Comparison of ENCODE assay signal across 15 cellular contexts in genomic region chrX:112947981-112948380, GRCh38.
A peak's percentile ranks its signal among the peaks of the same experiment; 100 is the strongest.
DNase-seq lines count a peak whose midpoint lies in the region; ATAC-seq and TF ChIP-seq lines count a peak whose summit lies in the region.
"Had no signal": no experiment of that assay in that cellular context is flagged by ENCODE, and none has a peak within 500 bp of the region (broad histone marks: within the 10 kb centered on the region; RNA-seq: fewer than 3 reads in every experiment).

No MANE protein-coding gene starts in this region.

- 0 out of 2 replicates have a peak, but pooled peaks cover 6% of the 10 kb centered on the region for H3K9me2 ChIP-seq in PC-9 (ENCODE audit: insufficient read depth)

- H3K27ac Mint-ChIP-seq in nephron progenitor cell, result peak overlapping the region; percentile 83
- H3K27ac Mint-ChIP-seq: CD8-positive, alpha-beta T cell had no signal

- peak in 1 of 2 experiments; percentile 57 for DNase-seq in PC-9
- peak; percentile 5 for DNase-seq in astrocyte of the hippocampus (ENCODE audit: low read depth, low spot score)
- DNase-seq in nephron progenitor cell, result no peak
- no peak for DNase-seq in NCI-H1417 treated with DMSO at 0.1 percent for 48 hours (lab: John Stamatoyannopoulos, UW)
- DNase-seq in NCI-H187 treated with DMSO at 0.1 percent for 48 hours (lab: John Stamatoyannopoulos, UW), result no peak
- no peak for DNase-seq in AML-193 (lab: John Stamatoyannopoulos, UW)
- DNase-seq: CD8-positive, alpha-beta T cell; COR-L47; DND-41; GDM1; HCEC 1CT had no signal

- no peak overlapping the region for H3K4me3 Mint-ChIP-seq in nephron progenitor cell
- H3K4me3 Mint-ChIP-seq: CD14-positive monocyte; CD8-positive, alpha-beta T cell had no signal

- BruUV-seq in PC-9 (replicated peaks; lab: Mats Ljungman, UMichigan), result no TSS peak

- no peaks in the 10 kb centered on the region for H3K9me3 Mint-ChIP-seq in nephron progenitor cell
- H3K9me3 Mint-ChIP-seq: CD8-positive, alpha-beta T cell had no signal

- H4K20me1 ChIP-seq in PC-9 (ENCODE audit: insufficient read depth), result no peaks in the 10 kb centered on the region

- no peak overlapping the region for H2AFZ ChIP-seq in PC-9

- H3K36me3 Mint-ChIP-seq in nephron progenitor cell (ENCODE audit: low read depth), result no peaks in the 10 kb centered on the region
- H3K36me3 Mint-ChIP-seq: CD14-positive monocyte; CD8-positive, alpha-beta T cell had no signal

- POLR2A ChIA-PET in PC-9 (lab: Charles Lee; ENCODE audit: unreplicated experiment), result no interaction called here

- H3K27me3 Mint-ChIP-seq in nephron progenitor cell (ENCODE audit: low read depth, poor library complexity), result no peaks in the 10 kb centered on the region

- no peaks in the 10 kb centered on the region for H3K79me2 ChIP-seq in PC-9 (ENCODE audit: low read depth)

- 0 out of 2 replicates have a peak overlapping the region, but pooled peaks have one; percentile 10 for H3K4me2 ChIP-seq in PC-9
- H3K4me2 ChIP-seq: A549 had no signal

- peaks cover 61% of the 10 kb centered on the region for H3K4me1 Mint-ChIP-seq in nephron progenitor cell
- H3K4me1 Mint-ChIP-seq: CD14-positive monocyte had no signal

- TF ChIP-seq CTCF in PC-9 (conservative IDR thresholded peaks at IDR 0.05) (no peak), nephron progenitor cell (IDR thresholded peaks at IDR 0.05) (no peak)

- H3K36me3 ChIP-seq in PC-9 (ENCODE audit: low read depth), result no peaks in the 10 kb centered on the region

- H3K4me3 ChIP-seq in PC-9, result no peak overlapping the region
- H3K4me3 ChIP-seq: A549 had no signal

- no peaks in the 10 kb centered on the region for H3K27me3 ChIP-seq in PC-9 (ENCODE audit: insufficient read depth, low read depth)

- intact Hi-C loops in PC-9 (cut with micrococcal nuclease; ENCODE audit: unreplicated experiment), result loop anchor here (2.0 to 10.0 kb wide), 2 partner anchors 19 to 303 kb away; no protein-coding TSS in a partner anchor

- H3K27ac ChIP-seq in PC-9, result peak overlapping the region; percentile 36
- H3K27ac ChIP-seq: A549 had no signal

- H3F3A ChIP-seq in PC-9 (ENCODE audit: insufficient read depth, low read depth), result no peaks in the 10 kb centered on the region

- ATAC-seq in GM18520 (IDR thresholded peaks at IDR 0.05; ENCODE audit: unreplicated experiment), result no peak
- ATAC-seq: A549; CD8-positive, alpha-beta T cell; HepG2 had no signal

- CTCF ChIA-PET in PC-9 (lab: Charles Lee), result no interaction called here

- no peaks in the 10 kb centered on the region for H3K9me3 ChIP-seq in PC-9 (ENCODE audit: insufficient read depth, low read depth)
- H3K9me3 ChIP-seq: A549 had no signal

- H3K4me1 ChIP-seq in PC-9 (replicated peaks; ENCODE audit: insufficient read depth), result peaks cover 18% of the 10 kb centered on the region
- H3K4me1 ChIP-seq: A549 had no signal
